ENCODE assay signal across 8 cellular contexts in the genomic region with DNA sequence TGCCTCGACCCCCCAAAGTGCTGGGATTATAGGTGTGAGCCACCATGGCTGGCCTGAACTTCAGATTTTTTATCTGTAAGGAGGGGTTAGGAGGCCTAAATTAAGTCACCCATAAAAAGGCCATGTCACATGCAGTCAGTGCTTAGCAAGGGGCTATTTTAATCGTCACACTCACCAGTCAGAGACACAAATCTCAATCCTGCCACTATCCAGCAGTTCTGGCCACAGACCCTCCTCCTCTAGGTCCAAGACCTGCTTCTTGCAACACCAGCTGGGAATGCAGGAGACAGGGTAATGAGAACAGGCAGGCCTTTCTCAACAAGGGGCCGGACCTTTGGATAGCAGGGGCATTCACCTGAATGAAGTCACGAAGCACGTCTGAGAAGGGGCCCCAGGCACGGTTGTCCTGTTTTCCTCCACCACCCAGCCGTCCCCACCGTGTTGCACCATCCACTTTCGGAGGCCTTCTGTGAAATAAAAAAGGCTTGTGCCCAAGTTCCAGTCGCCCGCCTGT. TPM values are rescaled to one million over a fixed set of nuclear protein-coding genes. Genes with fewer than 3 reads are reported as not detected.
A peak's percentile ranks its signal among the peaks of the same experiment; 100 is the strongest.
DNase-seq lines count a peak whose midpoint lies in the region; ATAC-seq and TF ChIP-seq lines count a peak whose summit lies in the region.

No MANE protein-coding gene starts in this region.

- POLR2A ChIA-PET in T-cell (lab: Charles Lee) = interaction anchor here in 1 of 2 donors (0.7 kb wide), 1 partner anchor 449 kb away, joined by 3 read pairs; a partner anchor contains a TSS

- H3K36me3 ChIP-seq in gastroesophageal sphincter (peaks cover 0 to 28% of the 10 kb centered on the region in 2 donors), sigmoid colon (peaks cover 0 to 18% (median 2%) of the 10 kb centered on the region in 4 donors)

- H3K9me3 ChIP-seq in gastroesophageal sphincter (no peaks in the 10 kb centered on the region), sigmoid colon (no peaks in the 10 kb centered on the region)

- H3K27me3 Mint-ChIP-seq in T-cell = peaks cover 4 to 5% of the 10 kb centered on the region in 2 donors

- peak overlapping the region; percentile 47 to 81 for H3K4me3 ChIP-seq in gastroesophageal sphincter
- H3K4me3 ChIP-seq in sigmoid colon = peak overlapping the region; percentile 59 to 81 (median 72)

- peaks cover 5 to 14% (median 9%) of the 10 kb centered on the region in 3 donors for H3K4me1 Mint-ChIP-seq in T-cell

- WGBS in gastroesophageal sphincter (ENCODE audit: low coverage in 1 of 2), 2 donors = 0 to 28% methylated on average over 4 to 10 of the region's 11 CpGs
- 17 to 22% methylated on average over 11 of the region's 11 CpGs for WGBS in sigmoid colon, 2 donors

- H3K9me3 Mint-ChIP-seq in T-cell = no peaks in the 10 kb centered on the region

- intact Hi-C loops in sigmoid colon (cut with DNase I) = loop anchor here (5.0 kb wide), 1 partner anchor 69 kb away; no protein-coding TSS in a partner anchor
- intact Hi-C loops in left colon (cut with DNase I, micrococcal nuclease) = no loop called here

- H3K27me3 ChIP-seq in gastroesophageal sphincter (no peaks in the 10 kb centered on the region), sigmoid colon (peaks cover 0 to 6% (median 0%) of the 10 kb centered on the region in 3 donors)

- ATAC-seq in GM18505 (IDR thresholded peaks at IDR 0.05; ENCODE audit: unreplicated experiment) (no peak), T-cell (replicated peaks in 1 of 4) (no peak), gastroesophageal sphincter (no peak), left colon (no peak)

- peak; percentile 48 for TF ChIP-seq POLR2A in GM18505 (IDR thresholded peaks at IDR 0.05; ENCODE audit: borderline replicate concordance, extremely low read depth, insufficient read depth, insufficient read length)
- TF ChIP-seq POLR2A in gastroesophageal sphincter (IDR thresholded peaks at IDR 0.05) = no peak
- no peak for TF ChIP-seq POLR2A in sigmoid colon (IDR thresholded peaks at IDR 0.05)

- H3K36me3 Mint-ChIP-seq in T-cell = no peaks in the 10 kb centered on the region

- peak overlapping the region; percentile 64 to 73 (median 66) for H3K4me3 Mint-ChIP-seq in T-cell

- H3K27ac Mint-ChIP-seq in T-cell = no peak overlapping the region

- peak overlapping the region in 3 of 4 donors; percentile 72 to 76 (median 75) for H3K27ac ChIP-seq in gastroesophageal sphincter
- H3K27ac ChIP-seq in sigmoid colon = peak overlapping the region; percentile 50 to 76 (median 67)

- DNase-seq in T-cell (no peak), sigmoid colon (no peak), midbrain (lab: John Stamatoyannopoulos, UW) (no peak), foreskin melanocyte (no peak), NCI-H187 treated with DMSO at 0.1 percent for 48 hours (lab: John Stamatoyannopoulos, UW) (no peak), left colon (no peak)

- H3K4me1 ChIP-seq in gastroesophageal sphincter (peaks cover 0 to 26% (median 12%) of the 10 kb centered on the region in 3 donors), sigmoid colon (peaks cover 0 to 22% (median 16%) of the 10 kb centered on the region in 4 donors)

- TF ChIP-seq EP300 in gastroesophageal sphincter (IDR thresholded peaks at IDR 0.05) (no peak), sigmoid colon (IDR thresholded peaks at IDR 0.05) (no peak)

- no peak for TF ChIP-seq CTCF in gastroesophageal sphincter (IDR thresholded peaks at IDR 0.05)
- no peak for TF ChIP-seq CTCF in sigmoid colon (IDR thresholded peaks at IDR 0.05)

- CTCF ChIA-PET in T-cell (lab: Charles Lee) = no interaction called here

RNA-seq across cellular contexts. Expression of a gene that starts 1.4 kb away (rescaled TPM):
- total RNA-seq in T-cell (under 1 TPM in 3 of 5 donors, not detected in 2; 0.41 to 0.69 (median 0.66) TPM), gastroesophageal sphincter (1 to 10 TPM; 3.0 to 9.7 (median 3.8) TPM), sigmoid colon (10 to 100 TPM in 1 of 4 donors, 1 to 10 TPM in 3; 3.0 to 17.7 (median 3.7) TPM), left colon (1 to 10 TPM in 1 of 2 donors, not detected in 1; 2.8 TPM)
- polyA plus RNA-seq in sigmoid colon = 1 to 10 TPM in 2 of 3 donors, under 1 TPM in 1; 0.23 to 1.3 (median 1.2) TPM

RNA-seq across cellular contexts. Expression of a gene that starts 53.3 kb away (rescaled TPM):
- total RNA-seq in T-cell = under 1 TPM in 1 of 5 donors, not detected in 4; 0.19 TPM
- total RNA-seq in gastroesophageal sphincter = under 1 TPM in 1 of 4 donors, not detected in 3; 0.08 TPM
- total RNA-seq in sigmoid colon = not detected
- not detected for polyA plus RNA-seq in sigmoid colon
- total RNA-seq in left colon = not detected

RNA-seq across cellular contexts. Expression of a gene that starts 55.4 kb away (rescaled TPM):
- under 1 TPM in 3 of 5 donors, not detected in 2; 0.18 to 0.46 (median 0.28) TPM for total RNA-seq in T-cell
- total RNA-seq in gastroesophageal sphincter = 10 to 100 TPM; 21.5 to 31.3 (median 27.8) TPM
- total RNA-seq in sigmoid colon = 10 to 100 TPM; 20.3 to 28.6 (median 25.9) TPM
- 1 to 10 TPM; 1.6 to 4.8 (median 3.3) TPM for polyA plus RNA-seq in sigmoid colon
- total RNA-seq in left colon = 1 to 10 TPM; 1.1 to 3.3 TPM

Comparison
In these comparisons a context has a peak if more than half of its experiments do, and no peak if none do; other contexts are left out.
1. RNA of a gene that starts 55.4 kb away (total RNA-seq): 21.5 to 31.3 TPM in gastroesophageal sphincter and 20.3 to 28.6 TPM in sigmoid colon; 1.1 to 3.3 TPM in left colon and 0.18 to 0.46 TPM in T-cell; every median in the first group is over 4 times any median in the second.